ENCODE assay signal across 14 cellular contexts in the genomic region with DNA sequence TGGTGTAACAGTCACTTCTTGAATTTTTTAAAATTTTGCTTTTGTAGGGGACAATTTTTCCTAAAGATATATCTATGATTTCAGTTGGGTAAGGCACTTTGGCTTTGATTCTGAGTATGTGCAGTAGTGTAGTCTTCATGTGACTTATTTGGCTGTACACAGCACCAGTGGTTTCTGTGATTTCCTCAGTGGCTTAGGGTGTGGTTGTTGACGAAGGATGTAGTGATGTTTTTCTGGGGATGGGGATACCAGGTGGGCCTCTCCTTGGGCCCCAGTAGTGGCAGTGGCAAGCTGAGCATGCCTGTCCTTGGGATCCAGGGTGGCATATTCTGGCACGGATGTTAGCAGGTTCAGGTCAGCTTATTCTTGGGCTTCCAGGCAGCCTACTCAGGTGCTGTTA.
"Had no signal": no experiment of that assay in that cellular context is flagged by ENCODE, and none has a peak within 500 bp of the region (broad histone marks: within the 10 kb centered on the region; RNA-seq: fewer than 3 reads in every experiment).

No MANE protein-coding gene starts in this region.

- H3K36me3 ChIP-seq: esophagus muscularis mucosa, gastrocnemius medialis, spleen, tibial artery had no signal

- FAIRE-seq: endometrium had no signal

- H3K27ac Mint-ChIP-seq: stimulated activated naive CD8-positive, alpha-beta T cell treated with anti-CD3 and anti-CD28 coated beads, Interleukin-15, Interleukin-2, amounts not matched to agents 100 ng/mL and 50 ng/mL, for 24 hours had no signal

- H3K4me1 ChIP-seq: esophagus muscularis mucosa, gastrocnemius medialis, tibial artery had no signal

- H3K27me3 ChIP-seq: gastrocnemius medialis, tibial artery had no signal

- H3K9me3 ChIP-seq: esophagus muscularis mucosa, gastrocnemius medialis, mucosa of descending colon had no signal

- H3K4me3 Mint-ChIP-seq: stimulated activated memory B cell treated with anti-CD40 and anti-IgM and Interleukin-4, amounts not matched to agents 10 μg/mL and 1 μg/mL and 100 μg/mL, for 72 hours; stimulated activated naive CD8-positive, alpha-beta T cell treated with anti-CD3 and anti-CD28 coated beads, Interleukin-15, Interleukin-2, amounts not matched to agents 100 ng/mL and 50 ng/mL, for 24 hours had no signal

- H3K9me3 Mint-ChIP-seq: stimulated activated naive CD8-positive, alpha-beta T cell treated with anti-CD3 and anti-CD28 coated beads, Interleukin-15, Interleukin-2, amounts not matched to agents 100 ng/mL and 50 ng/mL, for 24 hours had no signal

- ATAC-seq: gastrocnemius medialis; naive thymus-derived CD8-positive, alpha-beta T cell; sciatic nerve had no signal

- H3K36me3 Mint-ChIP-seq: naive thymus-derived CD8-positive, alpha-beta T cell; stimulated activated memory B cell treated with anti-CD40 and anti-IgM and Interleukin-4, amounts not matched to agents 10 μg/mL and 1 μg/mL and 100 μg/mL, for 72 hours had no signal

- DNase-seq: effector memory CD4-positive, alpha-beta T cell; gastrocnemius medialis; naive thymus-derived CD8-positive, alpha-beta T cell; spleen; stimulated activated CD4-positive, alpha-beta T cell treated with anti-CD3 and anti-CD28 coated beads, Interleukin-1b, Interleukin-23, amount 100 ng/mL, for 48 hours; stimulated activated CD4-positive, alpha-beta T cell treated with anti-CD3 and anti-CD28 coated beads, Interleukin-4, amount 100 ng/mL, for 24 hours; tibial artery had no signal

- H3K27ac ChIP-seq: epithelial cell of prostate, esophagus muscularis mucosa, gastrocnemius medialis, spleen, tibial artery had no signal

- H3K27me3 Mint-ChIP-seq: stimulated activated naive CD8-positive, alpha-beta T cell treated with anti-CD3 and anti-CD28 coated beads, Interleukin-15, Interleukin-2, amounts not matched to agents 100 ng/mL and 50 ng/mL, for 24 hours had no signal

- H3K4me3 ChIP-seq: esophagus muscularis mucosa, gastrocnemius medialis, mucosa of descending colon, spleen, tibial artery had no signal
